8 cellular contexts compared by ENCODE assay signal in genomic region chr12:6769003-6769389, GRCh38. TPM values are rescaled to one million over a fixed set of nuclear protein-coding genes. Genes with fewer than 3 reads are reported as not detected.
DNase-seq lines count a peak whose midpoint lies in the region; ATAC-seq and TF ChIP-seq lines count a peak whose summit lies in the region.

No MANE protein-coding gene starts in this region.

- H3K36me3 Mint-ChIP-seq in CD4-positive, alpha-beta memory T cell: peaks cover 0 to 1% of the 10 kb centered on the region in 2 donors

- peaks cover 0 to 4% (median 0%) of the 10 kb centered on the region in 8 donors for H3K9me3 Mint-ChIP-seq in CD4-positive, alpha-beta memory T cell

- H3K4me3 Mint-ChIP-seq in CD4-positive, alpha-beta memory T cell: no peak overlapping the region

- H3K36me3 ChIP-seq in HAP-1 (replicated peaks) (peaks cover 25% of the 10 kb centered on the region), SJCRH30 (no peaks in the 10 kb centered on the region), gastrocnemius medialis (no peaks in the 10 kb centered on the region)
- H3K36me3 ChIP-seq in CD4-positive, alpha-beta memory T cell (ENCODE audit: insufficient read depth, low read length): no peaks in the 10 kb centered on the region

- POLR2A ChIA-PET in CD4-positive, alpha-beta memory T cell (lab: Charles Lee; ENCODE audit: partially characterized antibody): interaction anchor here (1.3 kb wide), 1 partner anchor 56 kb away, joined by 3 read pairs; no protein-coding TSS in a partner anchor

- H3K27me3 Mint-ChIP-seq in CD4-positive, alpha-beta memory T cell: peaks cover 18 to 43% of the 10 kb centered on the region in 2 donors

- H3K4me1 ChIP-seq in HAP-1 (peaks cover 30% of the 10 kb centered on the region), SJCRH30 (peaks cover 16% of the 10 kb centered on the region), gastrocnemius medialis (peaks cover 20% of the 10 kb centered on the region in 2 donors)
- H3K4me1 ChIP-seq in CD4-positive, alpha-beta memory T cell (ENCODE audit: insufficient read depth, low read length): peaks cover 55% of the 10 kb centered on the region

- H3K4me1 Mint-ChIP-seq in CD4-positive, alpha-beta memory T cell: peaks cover 24 to 69% (median 45%) of the 10 kb centered on the region in 4 donors

- peak overlapping the region; percentile 82 for H3K4me3 ChIP-seq in HAP-1
- no peak overlapping the region for H3K4me3 ChIP-seq in SJCRH30
- H3K4me3 ChIP-seq in fibroblast of pulmonary artery (replicated peaks; ENCODE audit: low read depth, low read length): peak overlapping the region; percentile 91
- H3K4me3 ChIP-seq in gastrocnemius medialis: peak overlapping the region in 1 of 4 donors; percentile 15
- H3K4me3 ChIP-seq in CD4-positive, alpha-beta memory T cell (ENCODE audit: low read length in 2 of 2): no peak overlapping the region

- TF ChIP-seq POLR2A in gastrocnemius medialis (IDR thresholded peaks at IDR 0.05): no peak

- H3K27me3 ChIP-seq in HAP-1 (ENCODE audit: low read depth) (no peaks in the 10 kb centered on the region), SJCRH30 (no peaks in the 10 kb centered on the region), gastrocnemius medialis (peaks cover 0 to 9% (median 0%) of the 10 kb centered on the region in 3 donors)
- H3K27me3 ChIP-seq in CD4-positive, alpha-beta memory T cell (ENCODE audit: insufficient read depth, low read length): peaks cover 26% of the 10 kb centered on the region

- TF ChIP-seq CTCF in fibroblast of pulmonary artery (IDR thresholded peaks at IDR 0.05; ENCODE audit: low read length, missing control alignments) (no peak), gastrocnemius medialis (IDR thresholded peaks at IDR 0.05 in 4 of 5, conservative IDR thresholded peaks at IDR 0.05 in 1 of 5) (no peak), GM20000 (IDR thresholded peaks at IDR 0.05; ENCODE audit: extremely low read depth, missing control alignments) (no peak)

- peak overlapping the region in 1 of 7 donors; percentile 82 for H3K27ac Mint-ChIP-seq in CD4-positive, alpha-beta memory T cell

- in situ Hi-C loops in HAP-1 (cut with MboI; ENCODE audit: low sequenced_read_pairs): no loop called here
- in situ Hi-C loops in gastrocnemius medialis (cut with MboI; ENCODE audit: low sequenced_read_pairs in 4 of 4): no loop called here

- CTCF ChIA-PET in CD4-positive, alpha-beta memory T cell (lab: Charles Lee; ENCODE audit: partially characterized antibody): interaction anchor here (0.9 to 28.3 kb wide), 5 partner anchors 9 to 59 kb away, joined by 3 to 343 read pairs (median 64); partner anchors contain the start of genes CD4, GPR162, MLF2 and P3H3

- H3K9me3 ChIP-seq in HAP-1: no peaks in the 10 kb centered on the region
- no peaks in the 10 kb centered on the region for H3K9me3 ChIP-seq in SJCRH30 (replicated peaks)
- H3K9me3 ChIP-seq in gastrocnemius medialis: no peaks in the 10 kb centered on the region
- H3K9me3 ChIP-seq in CD4-positive, alpha-beta memory T cell (ENCODE audit: control insufficient read depth in 1 of 2, low read length in 2 of 2): no peaks in the 10 kb centered on the region

- no peak overlapping the region for H3K27ac ChIP-seq in SJCRH30
- peak overlapping the region; percentile 78 to 89 (median 84) for H3K27ac ChIP-seq in gastrocnemius medialis
- no peak overlapping the region for H3K27ac ChIP-seq in CD4-positive, alpha-beta memory T cell (ENCODE audit: low read depth, low read length)

- intact Hi-C loops in gastrocnemius medialis (cut with DNase I; ENCODE audit: low total_unique reads): loop anchor here (5.0 kb wide), 1 partner anchor 107 kb away; the partner anchor contains the start of gene ING4
- intact Hi-C loops in CD4-positive, alpha-beta memory T cell (cut with micrococcal nuclease): no loop called here

- DNase-seq in HAP-1 (ENCODE audit: low spot score in 2 of 2): peak; percentile 80 to 95
- peak; percentile 47 to 48 for DNase-seq in SJCRH30
- peak; percentile 39 for DNase-seq in fibroblast of pulmonary artery (ENCODE audit: low read depth)
- no peak for DNase-seq in gastrocnemius medialis
- no peak for DNase-seq in CD4-positive, alpha-beta memory T cell
- DNase-seq in GM20000 (ENCODE audit: low spot score): no peak

- ATAC-seq in gastrocnemius medialis: no peak
- ATAC-seq in HG03432 (IDR thresholded peaks at IDR 0.05; ENCODE audit: unreplicated experiment): no peak
- ATAC-seq in HG02763 (IDR thresholded peaks at IDR 0.05; ENCODE audit: unreplicated experiment): no peak

RNA-seq across cellular contexts. Expression of gene PTMS, which starts 2.8 kb away (rescaled TPM):
- 84.2 and 89.9 TPM in 2 replicates for total RNA-seq in SJCRH30 (2014; rRNA removed; shearing (Covaris generic))
- 10 to 100 TPM; 15.0 to 40.4 (median 31.5) TPM for total RNA-seq in gastrocnemius medialis
- total RNA-seq in CD4-positive, alpha-beta memory T cell: 1 to 10 TPM; 2.0 to 2.9 TPM
- 1 to 10 TPM; 1.3 to 3.6 TPM for polyA plus RNA-seq in CD4-positive, alpha-beta memory T cell

RNA-seq across cellular contexts. Expression of gene LAG3, which starts 3.3 kb away (rescaled TPM):
- total RNA-seq in SJCRH30 (2014; rRNA removed; shearing (Covaris generic)): 0.16 TPM in 1 of 2 replicates, not detected in the other
- total RNA-seq in gastrocnemius medialis: not detected
- total RNA-seq in CD4-positive, alpha-beta memory T cell: 1 to 10 TPM; 2.4 to 3.8 TPM
- 1 to 10 TPM; 4.9 to 8.3 TPM for polyA plus RNA-seq in CD4-positive, alpha-beta memory T cell

RNA-seq across cellular contexts. Expression of gene MLF2, which starts 16.1 kb away (rescaled TPM):
- 161 and 175 TPM in 2 replicates for total RNA-seq in SJCRH30 (2014; rRNA removed; shearing (Covaris generic))
- total RNA-seq in gastrocnemius medialis: 100 to 1,000 TPM; 105 to 181 (median 165) TPM
- total RNA-seq in CD4-positive, alpha-beta memory T cell: 10 to 100 TPM; 79.8 to 80.3 TPM
- polyA plus RNA-seq in CD4-positive, alpha-beta memory T cell: 100 to 1,000 TPM; 111 to 130 TPM

RNA-seq across cellular contexts. Expression of gene CD4, which starts 20.3 kb away (rescaled TPM):
- total RNA-seq in SJCRH30 (2014; rRNA removed; shearing (Covaris generic)): not detected in 2 replicates
- total RNA-seq in gastrocnemius medialis: 10 to 100 TPM in 1 of 4 donors, 1 to 10 TPM in 3; 1.8 to 12.9 (median 3.8) TPM
- total RNA-seq in CD4-positive, alpha-beta memory T cell: 100 to 1,000 TPM; 285 to 291 TPM
- polyA plus RNA-seq in CD4-positive, alpha-beta memory T cell: 100 to 1,000 TPM; 251 to 456 TPM

RNA-seq across cellular contexts. Expression of gene COPS7A, which starts 45.1 kb away (rescaled TPM):
- 34.1 and 35.9 TPM in 2 replicates for total RNA-seq in SJCRH30 (2014; rRNA removed; shearing (Covaris generic))
- 100 to 1,000 TPM in 2 of 4 donors, 10 to 100 TPM in 2; 82.0 to 132 (median 99.0) TPM for total RNA-seq in gastrocnemius medialis
- total RNA-seq in CD4-positive, alpha-beta memory T cell: 10 to 100 TPM; 36.9 to 37.7 TPM
- 10 to 100 TPM; 44.7 to 48.6 TPM for polyA plus RNA-seq in CD4-positive, alpha-beta memory T cell

Comparison
In these comparisons a context has a peak if more than half of its experiments do, and no peak if none do; other contexts are left out.
1. DNase-seq: peak in HAP-1 (2 of 2), SJCRH30 (2 of 2) and fibroblast of pulmonary artery (single experiment); none in gastrocnemius medialis (0 of 2), CD4-positive, alpha-beta memory T cell (0 of 5) and GM20000 (single experiment).
2. H3K4me3 ChIP-seq: peak in HAP-1 (single experiment) and fibroblast of pulmonary artery (single experiment); none in SJCRH30 (single experiment) and CD4-positive, alpha-beta memory T cell (0 of 2).
3. H3K27ac ChIP-seq: peak in gastrocnemius medialis (4 of 4); none in SJCRH30 (single experiment) and CD4-positive, alpha-beta memory T cell (single experiment).
4. RNA of gene PTMS, which starts 2.8 kb away (total RNA-seq): 84.2 to 89.9 TPM in SJCRH30 and 15.0 to 40.4 TPM in gastrocnemius medialis; 2.0 to 2.9 TPM in CD4-positive, alpha-beta memory T cell; every median in the first group is over 4 times any median in the second.